1 cellular context compared by ENCODE assay signal in the genomic region with DNA sequence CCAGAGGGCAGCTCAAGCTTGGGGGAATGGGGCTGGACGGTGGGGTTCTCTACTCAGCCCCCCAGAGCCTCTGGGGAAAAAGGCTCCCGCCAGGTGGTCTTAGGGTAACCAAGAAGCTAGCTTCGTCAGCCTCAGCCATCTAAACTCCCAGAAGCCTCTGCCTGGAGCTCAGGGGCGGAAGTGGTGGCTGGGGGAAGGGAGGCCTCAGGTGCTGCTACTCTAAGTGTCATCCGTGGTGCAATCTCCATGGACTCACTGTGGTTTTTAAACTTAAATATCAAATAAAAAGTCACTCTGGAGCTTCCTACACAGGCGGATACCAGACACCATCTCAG.
TF ChIP-seq lines count a peak whose summit lies in the region.

No MANE protein-coding gene starts in this region.

TF ChIP-seq in H1, 55 proteins besides CTCF, POLR2A, EP300 and RAD21 (continued from another document):
- TF ChIP-seq, protein P1, sequence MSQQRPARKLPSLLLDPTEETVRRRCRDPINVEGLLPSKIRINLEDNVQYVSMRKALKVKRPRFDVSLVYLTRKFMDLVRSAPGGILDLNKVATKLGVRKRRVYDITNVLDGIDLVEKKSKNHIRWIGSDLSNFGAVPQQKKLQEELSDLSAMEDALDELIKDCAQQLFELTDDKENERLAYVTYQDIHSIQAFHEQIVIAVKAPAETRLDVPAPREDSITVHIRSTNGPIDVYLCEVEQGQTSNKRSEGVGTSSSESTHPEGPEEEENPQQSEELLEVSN (IDR thresholded peaks at IDR 0.05), result no peak
- TF ChIP-seq, protein P2, sequence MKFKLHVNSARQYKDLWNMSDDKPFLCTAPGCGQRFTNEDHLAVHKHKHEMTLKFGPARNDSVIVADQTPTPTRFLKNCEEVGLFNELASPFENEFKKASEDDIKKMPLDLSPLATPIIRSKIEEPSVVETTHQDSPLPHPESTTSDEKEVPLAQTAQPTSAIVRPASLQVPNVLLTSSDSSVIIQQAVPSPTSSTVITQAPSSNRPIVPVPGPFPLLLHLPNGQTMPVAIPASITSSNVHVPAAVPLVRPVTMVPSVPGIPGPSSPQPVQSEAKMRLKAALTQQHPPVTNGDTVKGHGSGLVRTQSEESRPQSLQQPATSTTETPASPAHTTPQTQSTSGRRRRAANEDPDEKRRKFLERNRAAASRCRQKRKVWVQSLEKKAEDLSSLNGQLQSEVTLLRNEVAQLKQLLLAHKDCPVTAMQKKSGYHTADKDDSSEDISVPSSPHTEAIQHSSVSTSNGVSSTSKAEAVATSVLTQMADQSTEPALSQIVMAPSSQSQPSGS (IDR thresholded peaks at IDR 0.05; ENCODE audit: low read length), result no peak
- TF ChIP-seq NRF1 (IDR thresholded peaks at IDR 0.05; ENCODE audit: low read depth, low read length), result no peak
- TF ChIP-seq ZNF274 (IDR thresholded peaks at IDR 0.05; ENCODE audit: borderline replicate concordance, extremely low read depth, low read length), result no peak
TF ChIP-seq in H1: peak in this region for 0.
